In the genomic region with DNA sequence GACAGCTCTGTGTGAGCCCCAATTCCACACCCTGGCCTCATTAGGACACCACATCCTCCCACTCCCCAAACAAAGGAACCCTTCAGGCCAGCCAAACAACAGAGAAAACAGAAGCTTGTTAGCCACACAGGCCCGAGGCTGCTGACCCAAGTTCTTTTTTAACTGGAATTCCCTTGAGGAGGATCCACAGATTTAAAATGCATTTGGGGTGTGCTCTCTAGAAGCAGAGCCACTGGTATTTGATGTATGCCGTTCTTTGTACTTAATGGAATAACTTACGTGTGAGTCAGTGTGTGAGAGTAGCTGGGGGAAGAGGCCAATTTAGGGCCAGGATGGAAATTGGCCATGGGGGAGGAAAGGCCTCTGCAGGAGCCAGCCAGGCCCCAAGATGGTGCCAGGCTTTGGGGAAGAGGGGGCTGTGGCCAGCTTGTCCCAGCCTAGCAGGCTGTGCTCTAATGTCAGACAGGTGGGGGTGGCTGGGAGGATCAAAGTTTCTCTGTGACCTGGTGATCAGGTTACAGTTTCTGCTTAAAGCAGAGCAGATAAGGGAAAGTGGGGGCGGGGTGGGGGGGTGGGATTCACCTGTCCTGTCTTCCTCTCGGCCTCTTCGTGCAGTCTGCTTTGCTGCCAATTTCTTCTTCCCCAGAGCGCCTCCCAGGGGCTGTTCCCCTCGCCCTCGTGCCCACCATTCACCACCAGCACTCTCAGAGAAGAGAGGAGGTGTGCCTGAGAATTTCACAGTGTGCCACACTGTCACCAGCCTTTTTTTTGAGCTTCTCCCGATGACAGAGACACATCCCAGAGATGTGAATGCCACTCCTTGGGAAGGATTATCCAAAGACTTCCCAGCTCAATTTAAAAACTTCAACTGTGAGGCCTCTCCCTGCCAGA, we compare ENCODE assay signal across 9 cellular contexts. TPM values are rescaled to one million over a fixed set of nuclear protein-coding genes. Genes with fewer than 3 reads are reported as not detected.
DNase-seq lines count a peak whose midpoint lies in the region; ATAC-seq, FAIRE-seq and TF ChIP-seq lines count a peak whose summit lies in the region.
"Had no signal": no experiment of that assay in that cellular context is flagged by ENCODE, and none has a peak within 500 bp of the region (broad histone marks: within the 10 kb centered on the region; RNA-seq: fewer than 3 reads in every experiment).

No MANE protein-coding gene starts in this region.

- no peaks in the 10 kb centered on the region for H3K36me3 ChIP-seq in CD8-positive, alpha-beta memory T cell (ENCODE audit: insufficient read depth, low read length)
- H3K36me3 ChIP-seq in NT2/D1 (ENCODE audit: insufficient read depth, insufficient read length, low read length) (no peaks in the 10 kb centered on the region), endothelial cell of umbilical vein (ENCODE audit: control insufficient read depth in 2 of 2, extremely low read depth in 1 of 2, insufficient read depth in 2 of 2, low read length in 2 of 2) (no peaks in the 10 kb centered on the region)

- H3K27ac ChIP-seq in CD8-positive, alpha-beta memory T cell (ENCODE audit: low read depth, low read length), result peak overlapping the region; percentile 9
- H3K27ac ChIP-seq in endothelial cell of umbilical vein (ENCODE audit: insufficient read depth, low read depth, low read length), result peak overlapping the region; percentile 87

- H3K27ac Mint-ChIP-seq in CD8-positive, alpha-beta memory T cell, result peak overlapping the region in 4 of 8 donors; percentile 14 to 83 (median 54)
- H3K27ac Mint-ChIP-seq in mesothelial cell of epicardium, result peak overlapping the region; percentile 100
- H3K27ac Mint-ChIP-seq: memory B cell had no signal

- no TSS peak for BruUV-seq in endothelial cell of umbilical vein (replicated peaks; lab: Mats Ljungman, UMichigan)

- H3K27me3 Mint-ChIP-seq in CD8-positive, alpha-beta memory T cell, result no peaks in the 10 kb centered on the region
- H3K27me3 Mint-ChIP-seq in mesothelial cell of epicardium (ENCODE audit: low read depth), result no peaks in the 10 kb centered on the region
- H3K27me3 Mint-ChIP-seq: memory B cell had no signal

- H3K9me3 ChIP-seq in CD8-positive, alpha-beta memory T cell (ENCODE audit: low read length), result no peaks in the 10 kb centered on the region
- H3K9me3 ChIP-seq in NT2/D1 (ENCODE audit: insufficient read depth, low read length), result no peaks in the 10 kb centered on the region
- no peaks in the 10 kb centered on the region for H3K9me3 ChIP-seq in endothelial cell of umbilical vein (replicated peaks; ENCODE audit: control insufficient read depth, insufficient read depth, low read length)

- H3K4me2 ChIP-seq in endothelial cell of umbilical vein (ENCODE audit: insufficient read depth, low read length), result peak overlapping the region; percentile 54

- POLR2A ChIA-PET in CD8-positive, alpha-beta memory T cell (lab: Charles Lee), result no interaction called here
- POLR2A ChIA-PET in endothelial cell of umbilical vein (lab: Charles Lee), result no interaction called here

- H2AFZ ChIP-seq in endothelial cell of umbilical vein (ENCODE audit: low read depth, low read length), result peak overlapping the region; percentile 62

- no peak for TF ChIP-seq CTCF in endothelial cell of umbilical vein (IDR thresholded peaks at IDR 0.05; ENCODE audit: extremely low read depth in 1 of 2, insufficient read depth in 1 of 2, low read depth in 1 of 2, low read length in 2 of 2)
- TF ChIP-seq CTCF in mesothelial cell of epicardium (IDR thresholded peaks at IDR 0.05; ENCODE audit: unreplicated experiment), result no peak
- no peak for TF ChIP-seq CTCF in D721Med (IDR thresholded peaks at IDR 0.05; ENCODE audit: insufficient read depth, missing control alignments)

- dilution Hi-C loops in endothelial cell of umbilical vein (cut with MboI; ENCODE audit: extremely low pct_ligation_motif_present, low sequenced_read_pairs), result no loop called here

- H3K4me1 ChIP-seq in CD8-positive, alpha-beta memory T cell (ENCODE audit: insufficient read depth, low read length), result no peaks in the 10 kb centered on the region
- H3K4me1 ChIP-seq in NT2/D1 (ENCODE audit: insufficient read depth, insufficient read length) (peaks cover 8% of the 10 kb centered on the region), endothelial cell of umbilical vein (ENCODE audit: control insufficient read depth, extremely low read depth, insufficient read depth, low read length) (peaks cover 27% of the 10 kb centered on the region)

- peaks cover 4 to 9% (median 6%) of the 10 kb centered on the region in 3 donors for H3K4me1 Mint-ChIP-seq in CD8-positive, alpha-beta memory T cell
- peaks cover 56% of the 10 kb centered on the region for H3K4me1 Mint-ChIP-seq in mesothelial cell of epicardium

- intact Hi-C loops in endothelial cell of umbilical vein (cut with micrococcal nuclease), result loop anchor here (1.0 to 5.0 kb wide), 2 partner anchors 44 to 51 kb away; a partner anchor contains a TSS

- no peaks in the 10 kb centered on the region for H3K27me3 ChIP-seq in CD8-positive, alpha-beta memory T cell (ENCODE audit: insufficient read depth, low read length, poor library complexity, severe bottlenecking)
- H3K27me3 ChIP-seq in NT2/D1 (ENCODE audit: insufficient read depth, insufficient read length) (no peaks in the 10 kb centered on the region), endothelial cell of umbilical vein (ENCODE audit: control insufficient read depth in 2 of 2, insufficient read depth in 2 of 2, low read length in 2 of 2) (no peaks in the 10 kb centered on the region)

- DNase-seq in CD8-positive, alpha-beta memory T cell, result no peak
- DNase-seq in NT2/D1 (ENCODE audit: low read depth, low spot score), result peak; percentile 82
- DNase-seq in endothelial cell of umbilical vein (ENCODE audit: low read depth, low spot score), result peak; percentile 57
- DNase-seq in mesothelial cell of epicardium (ENCODE audit: low spot score in 2 of 2, unreplicated experiment in 2 of 2), result no peak
- DNase-seq in D721Med (ENCODE audit: insufficient read length, low spot score), result no peak

- no peaks in the 10 kb centered on the region for H4K20me1 ChIP-seq in endothelial cell of umbilical vein (replicated peaks; ENCODE audit: control insufficient read depth, extremely low read depth, insufficient read depth, low read length)

- peak; percentile 78 for FAIRE-seq in endothelial cell of umbilical vein (lab: Jason Lieb, UNC)
- no peak for FAIRE-seq in D721Med (lab: Jason Lieb, UNC)

- H3K79me2 ChIP-seq in endothelial cell of umbilical vein (ENCODE audit: control insufficient read depth, insufficient read depth, low read length), result no peaks in the 10 kb centered on the region

- TF ChIP-seq POLR2A in endothelial cell of umbilical vein (IDR thresholded peaks at IDR 0.05; ENCODE audit: low read depth, low read length), result no peak

- no peak overlapping the region for H3K4me3 ChIP-seq in CD8-positive, alpha-beta memory T cell (ENCODE audit: low read length)
- H3K4me3 ChIP-seq in NT2/D1 (ENCODE audit: insufficient read length, low read depth) (no peak overlapping the region), endothelial cell of umbilical vein (replicated peaks in 1 of 3; ENCODE audit: insufficient read depth in 1 of 3, low read depth in 1 of 3, low read length in 3 of 3) (no peak overlapping the region)

- H3K9ac ChIP-seq in NT2/D1 (ENCODE audit: insufficient read length, low read depth) (peak overlapping the region; percentile 58), endothelial cell of umbilical vein (replicated peaks; ENCODE audit: extremely low read depth, insufficient read depth, low read length) (peak overlapping the region; percentile 68)

- no peaks in the 10 kb centered on the region for H3K9me1 ChIP-seq in endothelial cell of umbilical vein (replicated peaks; ENCODE audit: control insufficient read depth, extremely low read depth, insufficient read depth, low read length)

- CTCF ChIA-PET in CD8-positive, alpha-beta memory T cell (lab: Charles Lee), result interaction anchor here (1.4 kb wide), 1 partner anchor 36 kb away, joined by 3 read pairs; no protein-coding TSS in a partner anchor
- CTCF ChIA-PET in endothelial cell of umbilical vein (lab: Charles Lee), result interaction anchor here (0.7 to 1.8 kb wide), 16 partner anchors 10 to 114 kb away, joined by 3 to 17 read pairs (median 4); no protein-coding TSS in a partner anchor

- ATAC-seq in GM19328 (IDR thresholded peaks at IDR 0.05; ENCODE audit: unreplicated experiment), result no peak
- ATAC-seq in HG03565 (IDR thresholded peaks at IDR 0.05; ENCODE audit: unreplicated experiment), result no peak
- ATAC-seq in GM21619 (IDR thresholded peaks at IDR 0.05; ENCODE audit: unreplicated experiment), result no peak

- H3K9me3 Mint-ChIP-seq in CD8-positive, alpha-beta memory T cell, result no peaks in the 10 kb centered on the region
- H3K9me3 Mint-ChIP-seq in mesothelial cell of epicardium, result peaks cover 7% of the 10 kb centered on the region

- no peak overlapping the region for H3K4me3 Mint-ChIP-seq in CD8-positive, alpha-beta memory T cell
- H3K4me3 Mint-ChIP-seq in mesothelial cell of epicardium, result peak overlapping the region; percentile 1
- H3K4me3 Mint-ChIP-seq: memory B cell had no signal

- peaks cover 0 to 6% (median 2%) of the 10 kb centered on the region in 3 donors for H3K36me3 Mint-ChIP-seq in CD8-positive, alpha-beta memory T cell
- peaks cover 7% of the 10 kb centered on the region for H3K36me3 Mint-ChIP-seq in mesothelial cell of epicardium

RNA-seq across cellular contexts. Expression of a gene that starts 50.8 kb away (rescaled TPM):
- 10 to 100 TPM in 1 of 2 experiments, 1 to 10 TPM in 1; 10.0 to 11.3 TPM for total RNA-seq in CD8-positive, alpha-beta memory T cell
- polyA plus RNA-seq in CD8-positive, alpha-beta memory T cell, result 6.5 TPM
- 37.6 and 41.5 TPM in 2 replicates for total RNA-seq in endothelial cell of umbilical vein
- polyA plus RNA-seq in endothelial cell of umbilical vein, result 31.7 and 36.0 TPM in 2 replicates
- polyA plus RNA-seq in endothelial cell of umbilical vein (2011; cell fraction: cytosol; rRNA removed), result 28.1 and 28.9 TPM in 2 replicates
- polyA plus RNA-seq in endothelial cell of umbilical vein (2011; cell fraction: nucleus; rRNA removed), result 76.4 and 76.9 TPM in 2 replicates
- 39.4 and 40.0 TPM in 2 replicates for polyA plus RNA-seq in endothelial cell of umbilical vein (2012)
- 56.4 and 57.2 TPM in 2 replicates for polyA minus RNA-seq in endothelial cell of umbilical vein
- 9.5 TPM for polyA minus RNA-seq in endothelial cell of umbilical vein (2011; cell fraction: cytosol; rRNA and poly(A)+ RNA removed)
- 39.0 and 39.2 TPM in 2 replicates for polyA minus RNA-seq in endothelial cell of umbilical vein (2011; cell fraction: nucleus; rRNA and poly(A)+ RNA removed)
- total RNA-seq in mesothelial cell of epicardium, result 122 to 126 TPM (median 123 TPM) in 3 replicates

RNA-seq across cellular contexts. Expression of a gene that starts 51.2 kb away (rescaled TPM):
- total RNA-seq in CD8-positive, alpha-beta memory T cell, result under 1 TPM; 0.33 to 0.60 TPM
- not detected for polyA plus RNA-seq in CD8-positive, alpha-beta memory T cell
- total RNA-seq in endothelial cell of umbilical vein (1.6 and 2.3 TPM in 2 replicates), mesothelial cell of epicardium (2.9 to 3.2 TPM (median 3.2 TPM) in 3 replicates)
- polyA plus RNA-seq in endothelial cell of umbilical vein, result 1.9 and 2.9 TPM in 2 replicates
- polyA plus RNA-seq in endothelial cell of umbilical vein (2011; cell fraction: cytosol; rRNA removed), result 1.0 and 1.7 TPM in 2 replicates
- polyA plus RNA-seq in endothelial cell of umbilical vein (2011; cell fraction: nucleus; rRNA removed), result 11.9 and 12.5 TPM in 2 replicates
- 2.0 and 2.9 TPM in 2 replicates for polyA plus RNA-seq in endothelial cell of umbilical vein (2012)
- polyA minus RNA-seq in endothelial cell of umbilical vein, result 4.0 and 5.1 TPM in 2 replicates
- not detected for polyA minus RNA-seq in endothelial cell of umbilical vein (2011; cell fraction: cytosol; rRNA and poly(A)+ RNA removed)
- 3.3 and 3.7 TPM in 2 replicates for polyA minus RNA-seq in endothelial cell of umbilical vein (2011; cell fraction: nucleus; rRNA and poly(A)+ RNA removed)

Comparison
In these comparisons a context has a peak if more than half of its experiments do, and no peak if none do; other contexts are left out.
1. DNase-seq: peak in NT2/D1 (single experiment) and endothelial cell of umbilical vein (single experiment); none in CD8-positive, alpha-beta memory T cell (0 of 5), mesothelial cell of epicardium (0 of 2) and D721Med (single experiment).